ENCODE assay signal across 8 cellular contexts in genomic region chr2:143110759-143111428, GRCh38. TPM values are rescaled to one million over a fixed set of nuclear protein-coding genes. Genes with fewer than 3 reads are reported as not detected.
DNase-seq lines count a peak whose midpoint lies in the region; ATAC-seq, FAIRE-seq and TF ChIP-seq lines count a peak whose summit lies in the region.

No MANE protein-coding gene starts in this region.

- no peak for FAIRE-seq in HTR-8/SVneo (lab: Jason Lieb, UNC)

- H3K4me2 ChIP-seq in DND-41 (ENCODE audit: insufficient read depth, low read length) (peak overlapping the region; percentile 59), PC-3 (ENCODE audit: low read length) (no peak overlapping the region), osteoblast (ENCODE audit: insufficient read depth, low read length) (peak overlapping the region; percentile 65)

- peak overlapping the region; percentile 81 for H3K27ac ChIP-seq in DND-41 (ENCODE audit: low read length)
- H3K27ac ChIP-seq in PC-3 (ENCODE audit: low read length): no peak overlapping the region
- no peak overlapping the region for H3K27ac ChIP-seq in osteoblast (ENCODE audit: low read depth, low read length)

- H3K27me3 ChIP-seq in DND-41 (ENCODE audit: insufficient read depth, low read length, poor library complexity) (no peaks in the 10 kb centered on the region), PC-3 (ENCODE audit: low read length) (peaks cover 25% of the 10 kb centered on the region), osteoblast (ENCODE audit: insufficient read depth, low read length) (no peaks in the 10 kb centered on the region)

- H3K4me3 ChIP-seq in DND-41 (ENCODE audit: low read depth in 1 of 2, low read length in 2 of 2) (peak overlapping the region in 1 of 2 experiments; percentile 40; a peak in 2 of 4 replicates), PC-3 (ENCODE audit: low read length) (no peak overlapping the region), osteoblast (ENCODE audit: insufficient read depth, low read length) (peak overlapping the region; percentile 8)

- no peaks in the 10 kb centered on the region for H3K36me3 ChIP-seq in DND-41 (ENCODE audit: insufficient read depth, low read length)
- no peaks in the 10 kb centered on the region for H3K36me3 ChIP-seq in PC-3 (ENCODE audit: low read depth, low read length)
- H3K36me3 ChIP-seq in osteoblast (ENCODE audit: insufficient read depth, low read length): no peaks in the 10 kb centered on the region

- POLR2A ChIA-PET in PC-3 (lab: Charles Lee; ENCODE audit: unreplicated experiment): no interaction called here

- no TSS peak for BruUV-seq in PC-3 (replicated peaks; lab: Mats Ljungman, UMichigan)

- H3K4me1 Mint-ChIP-seq in activated T-cell treated with anti-CD3 and anti-CD28 coated beads, Interleukin-2, amount 50 U/mL, for 72 hours (ENCODE audit: low read depth): peaks cover 40% of the 10 kb centered on the region
- no peaks in the 10 kb centered on the region for H3K4me1 Mint-ChIP-seq in type B pancreatic cell (ENCODE audit: unreplicated experiment)

- H3K79me2 ChIP-seq in DND-41 (ENCODE audit: insufficient read depth, low read length): no peaks in the 10 kb centered on the region
- H3K79me2 ChIP-seq in PC-3 (ENCODE audit: low read length): no peaks in the 10 kb centered on the region
- no peaks in the 10 kb centered on the region for H3K79me2 ChIP-seq in osteoblast (ENCODE audit: insufficient read depth, low read length)

- no peaks in the 10 kb centered on the region for H3K9me2 ChIP-seq in PC-3 (replicated peaks; ENCODE audit: low read length)

- peak; percentile 95 for ATAC-seq in DND-41 (ENCODE audit: insufficient read depth, low read depth)
- peak; percentile 92 for ATAC-seq in GM21515 (IDR thresholded peaks at IDR 0.05; ENCODE audit: unreplicated experiment)
- peak; percentile 74 for ATAC-seq in PC-3
- ATAC-seq in activated T-cell treated with anti-CD3 and anti-CD28 coated beads, Interleukin-2, amount 50 U/mL, for 72 hours (replicated peaks in 1 of 2): peak; percentile 76 to 82

- no peaks in the 10 kb centered on the region for H3K9me3 ChIP-seq in DND-41 (ENCODE audit: insufficient read depth, low read length, severe bottlenecking)
- no peaks in the 10 kb centered on the region for H3K9me3 ChIP-seq in PC-3 (ENCODE audit: low read length)
- H3K9me3 ChIP-seq in osteoblast (ENCODE audit: low read depth, low read length): no peaks in the 10 kb centered on the region

- H3K9ac ChIP-seq in DND-41 (ENCODE audit: low read depth, low read length): peak overlapping the region; percentile 36
- H3K9ac ChIP-seq in PC-3 (ENCODE audit: low read length): no peak overlapping the region

- no peaks in the 10 kb centered on the region for H3K36me3 Mint-ChIP-seq in activated T-cell treated with anti-CD3 and anti-CD28 coated beads, Interleukin-2, amount 50 U/mL, for 72 hours (ENCODE audit: insufficient read depth in 2 of 2)
- H3K36me3 Mint-ChIP-seq in type B pancreatic cell: no peaks in the 10 kb centered on the region

- H3K27ac Mint-ChIP-seq in activated T-cell treated with anti-CD3 and anti-CD28 coated beads, Interleukin-2, amount 50 U/mL, for 72 hours: peak overlapping the region; percentile 69
- H3K27ac Mint-ChIP-seq in type B pancreatic cell: no peak overlapping the region

- H3K9me3 Mint-ChIP-seq in activated T-cell treated with anti-CD3 and anti-CD28 coated beads, Interleukin-2, amount 50 U/mL, for 72 hours: no peaks in the 10 kb centered on the region
- no peaks in the 10 kb centered on the region for H3K9me3 Mint-ChIP-seq in type B pancreatic cell

- peak overlapping the region; percentile 66 for H2AFZ ChIP-seq in DND-41 (ENCODE audit: low read depth, low read length)
- H2AFZ ChIP-seq in PC-3 (ENCODE audit: low read length): no peak overlapping the region
- peak overlapping the region; percentile 65 for H2AFZ ChIP-seq in osteoblast (ENCODE audit: low read length)

- no peaks in the 10 kb centered on the region for H3F3A ChIP-seq in PC-3 (ENCODE audit: low read length, unreplicated experiment)

- DNase-seq in DND-41: peak; percentile 82
- DNase-seq in HTR-8/SVneo (ENCODE audit: insufficient read length, low spot score): peak; percentile 18
- peak; percentile 78 for DNase-seq in PC-3
- peak; percentile 54 to 64 for DNase-seq in activated T-cell treated with anti-CD3 and anti-CD28 coated beads, Interleukin-2, amount 50 U/mL, for 72 hours
- peak; percentile 43 for DNase-seq in fibroblast of the conjunctiva (ENCODE audit: low read depth)
- peak; percentile 3 for DNase-seq in osteoblast (ENCODE audit: insufficient read length, low spot score, missing footprints)
- no peak for DNase-seq in type B pancreatic cell (ENCODE audit: extremely low spot score, unreplicated experiment)

- no peaks in the 10 kb centered on the region for H4K20me1 ChIP-seq in DND-41 (ENCODE audit: insufficient read depth, low read length)
- H4K20me1 ChIP-seq in PC-3 (ENCODE audit: low read length): no peaks in the 10 kb centered on the region
- H4K20me1 ChIP-seq in osteoblast (ENCODE audit: insufficient read depth, low read length): no peaks in the 10 kb centered on the region

- H3K4me1 ChIP-seq in DND-41 (ENCODE audit: insufficient read depth, low read length): peaks cover 37% of the 10 kb centered on the region
- no peaks in the 10 kb centered on the region for H3K4me1 ChIP-seq in PC-3 (ENCODE audit: insufficient read depth, low read length)
- H3K4me1 ChIP-seq in osteoblast (ENCODE audit: insufficient read depth, low read length): no peaks in the 10 kb centered on the region

- CTCF ChIA-PET in PC-3 (lab: Charles Lee): interaction anchor here (0.6 to 1.1 kb wide), 5 partner anchors 61 to 235 kb away, joined by 3 to 7 read pairs (median 4); no protein-coding TSS in a partner anchor

- H3K27me3 Mint-ChIP-seq in activated T-cell treated with anti-CD3 and anti-CD28 coated beads, Interleukin-2, amount 50 U/mL, for 72 hours (ENCODE audit: low read depth): peaks cover 2% of the 10 kb centered on the region
- H3K27me3 Mint-ChIP-seq in type B pancreatic cell: peaks cover 8% of the 10 kb centered on the region

- peak overlapping the region; percentile 65 to 70 for H3K4me3 Mint-ChIP-seq in activated T-cell treated with anti-CD3 and anti-CD28 coated beads, Interleukin-2, amount 50 U/mL, for 72 hours
- H3K4me3 Mint-ChIP-seq in type B pancreatic cell: no peak overlapping the region

- intact Hi-C loops in PC-3 (cut with micrococcal nuclease): loop anchor here (1.0 to 5.0 kb wide), 4 partner anchors 46 to 148 kb away; no protein-coding TSS in a partner anchor

- TF ChIP-seq CTCF in DND-41 (IDR thresholded peaks at IDR 0.05; ENCODE audit: borderline replicate concordance, extremely low read depth, low read length, poor library complexity, severe bottlenecking) (peak; percentile 97), PC-3 (conservative IDR thresholded peaks at IDR 0.05; ENCODE audit: low read depth, low read length) (peak; percentile 86), osteoblast (IDR thresholded peaks at IDR 0.05; ENCODE audit: extremely low read depth, low read depth, low read length) (peak; percentile 73), type B pancreatic cell (conservative IDR thresholded peaks at IDR 0.05) (peak; percentile 84)

RNA-seq across cellular contexts. Expression of gene ARHGAP15, which starts 18.3 kb away (rescaled TPM):
- not detected in 2 replicates for total RNA-seq in PC-3 (2014; rRNA removed)
- total RNA-seq in activated T-cell treated with anti-CD3 and anti-CD28 coated beads, Interleukin-2, amount 50 U/mL, for 72 hours: 100 to 1,000 TPM in 1 of 2 donors, 10 to 100 TPM in 1; 94.6 to 111 TPM
- total RNA-seq in osteoblast: 0.88 and 2.2 TPM in 2 replicates
- total RNA-seq in type B pancreatic cell (ENCODE audit: low replicate concordance): not detected in 2 replicates

Comparison
In these comparisons a context has a peak if more than half of its experiments do, and no peak if none do; other contexts are left out.
1. RNA of gene ARHGAP15, which starts 18.3 kb away (total RNA-seq): 94.6 to 111 TPM in activated T-cell treated with anti-CD3 and anti-CD28 coated beads, Interleukin-2, amount 50 U/mL, for 72 hours; 0.88 to 2.2 TPM in osteoblast, not detected in type B pancreatic cell and not detected in PC-3; every median in the first group is over 10 times any median in the second.
2. Peak in every context shown above with its lines, with median percentiles within 50 percentile points of each other: ATAC-seq and CTCF ChIP-seq.